31 cellular contexts compared by ENCODE assay signal in genomic region chr12:116870306-116870705, GRCh38. TPM values are rescaled to one million over a fixed set of nuclear protein-coding genes. Genes with fewer than 3 reads are reported as not detected.
"Had no signal": no experiment of that assay in that cellular context is flagged by ENCODE, and none has a peak within 500 bp of the region (broad histone marks: within the 10 kb centered on the region; RNA-seq: fewer than 3 reads in every experiment).

No MANE protein-coding gene starts in this region.

- H3K4me3 Mint-ChIP-seq: memory B cell; naive B cell; natural killer cell treated with Interleukin-12 subunit alpha and Interleukin-12 subunit beta and Interleukin-15 and Interleukin-18, amount 100 ng/mL, for 72 hours; neural crest cell; stimulated activated memory B cell treated with anti-CD40 and anti-IgM and Interleukin-4, amounts not matched to agents 10 μg/mL and 1 μg/mL and 100 μg/mL, for 72 hours had no signal

- ATAC-seq: left ventricle myocardium superior; lower lobe of right lung; natural killer cell treated with Interleukin-12 subunit alpha and Interleukin-12 subunit beta and Interleukin-15 and Interleukin-18, amount 100 ng/mL, for 72 hours; right cardiac atrium; stimulated activated memory B cell treated with anti-CD40 and anti-IgM and Interleukin-4, amounts not matched to agents 10 μg/mL and 1 μg/mL and 100 μg/mL, for 72 hours; stimulated activated naive CD8-positive, alpha-beta T cell treated with anti-CD3 and anti-CD28 coated beads, Interleukin-15, Interleukin-2, amounts not matched to agents 100 U/mL and 50 U/mL, for 24 hours had no signal

- H3K27me3 ChIP-seq: upper lobe of left lung had no signal

- H3K27ac Mint-ChIP-seq: memory B cell; natural killer cell treated with Interleukin-12 subunit alpha and Interleukin-12 subunit beta and Interleukin-15 and Interleukin-18, amount 100 ng/mL, for 72 hours; stimulated activated memory B cell treated with anti-CD40 and anti-IgM and Interleukin-4, amounts not matched to agents 10 μg/mL and 1 μg/mL and 100 μg/mL, for 72 hours had no signal

- H3K27me3 Mint-ChIP-seq: stimulated activated memory B cell treated with anti-CD40 and anti-IgM and Interleukin-4, amounts not matched to agents 10 μg/mL and 1 μg/mL and 100 μg/mL, for 72 hours had no signal

- H3K4me1 ChIP-seq: esophagus squamous epithelium, lower lobe of right lung, prostate gland, spleen, tibial nerve, upper lobe of left lung had no signal

- DNase-seq: dermis blood vessel endothelial cell; effector memory CD4-positive, alpha-beta T cell; esophagus squamous epithelium; head of caudate nucleus; left ventricle myocardium superior; lower lobe of right lung; naive B cell; nucleus accumbens; right cardiac atrium; spleen; stimulated activated CD4-positive, alpha-beta T cell treated with anti-CD3 and anti-CD28 coated beads, Interleukin-4, amount 100 ng/mL, for 4 hours; stimulated activated naive CD8-positive, alpha-beta T cell treated with anti-CD3 and anti-CD28 coated beads, Interleukin-15, Interleukin-2, amounts not matched to agents 100 U/mL and 50 U/mL, for 24 hours; substantia nigra; upper lobe of left lung had no signal

- H3K9me3 Mint-ChIP-seq: memory B cell; natural killer cell treated with Interleukin-12 subunit alpha and Interleukin-12 subunit beta and Interleukin-15 and Interleukin-18, amount 100 ng/mL, for 72 hours; stimulated activated memory B cell treated with anti-CD40 and anti-IgM and Interleukin-4, amounts not matched to agents 10 μg/mL and 1 μg/mL and 100 μg/mL, for 72 hours had no signal

- H3K4me3 ChIP-seq: coronary artery, esophagus squamous epithelium, lower lobe of right lung, prostate gland, skin epidermis, spleen, thoracic aorta, tibial nerve, upper lobe of left lung had no signal

- H3K27ac ChIP-seq: coronary artery, esophagus squamous epithelium, lower lobe of right lung, prostate gland, skin epidermis, spleen, thoracic aorta, tibial nerve, upper lobe of left lung had no signal

- FAIRE-seq: endothelial cell of umbilical vein, frontal cortex, keratinocyte, urothelium cell line had no signal

- H3K36me3 Mint-ChIP-seq: memory B cell; naive B cell; natural killer cell treated with Interleukin-12 subunit alpha and Interleukin-12 subunit beta and Interleukin-15 and Interleukin-18, amount 100 ng/mL, for 72 hours; stimulated activated memory B cell treated with anti-CD40 and anti-IgM and Interleukin-4, amounts not matched to agents 10 μg/mL and 1 μg/mL and 100 μg/mL, for 72 hours had no signal

- H3K9me3 ChIP-seq: lower lobe of right lung, prostate gland had no signal

- H3K36me3 ChIP-seq: esophagus squamous epithelium, lower lobe of right lung, prostate gland, spleen, thoracic aorta, tibial nerve, upper lobe of left lung had no signal

- H3K4me1 Mint-ChIP-seq: neural crest cell; stimulated activated memory B cell treated with anti-CD40 and anti-IgM and Interleukin-4, amounts not matched to agents 10 μg/mL and 1 μg/mL and 100 μg/mL, for 72 hours had no signal

RNA-seq across cellular contexts. Expression of gene HRK, which starts 10.9 kb away (rescaled TPM):
- total RNA-seq: dermis blood vessel endothelial cell; endothelial cell of umbilical vein; epithelial cell of proximal tubule; fibroblast of villous mesenchyme; glomerular endothelial cell; natural killer cell treated with Interleukin-12 subunit alpha and Interleukin-12 subunit beta and Interleukin-15 and Interleukin-18, amount 100 ng/mL, for 72 hours; osteocyte; right cardiac atrium had no signal
- polyA plus RNA-seq: endothelial cell of umbilical vein, right cardiac atrium had no signal
